18 cellular contexts compared by ENCODE assay signal in genomic region chr7:87091487-87092066, GRCh38.
"Had no signal": no experiment of that assay in that cellular context is flagged by ENCODE, and none has a peak within 500 bp of the region (broad histone marks: within the 10 kb centered on the region; RNA-seq: fewer than 3 reads in every experiment).

No MANE protein-coding gene starts in this region.

- H3K36me3 ChIP-seq: cardiac muscle cell, left lung, right lobe of liver, tibial artery had no signal

- H3K27me3 ChIP-seq: cardiac muscle cell, left lung, right lobe of liver, tibial artery had no signal

- H3K4me1 ChIP-seq: left lung, right lobe of liver, tibial artery had no signal

- DNase-seq: activated CD4-positive, alpha-beta memory T cell treated with anti-CD3 and anti-CD28 coated beads, Interleukin-2, amount 10 ng/mL, durations not matched to agents 7 days and 5 days; activated CD4-positive, alpha-beta T cell treated with anti-CD3 and anti-CD28 coated beads, Interleukin-2, amount 10 ng/mL, durations not matched to agents 24 days and 14 days; activated effector memory CD4-positive, alpha-beta T cell treated with anti-CD3 and anti-CD28 coated beads, Interleukin-2, amount 50 U/mL, for 16 hours; activated naive CD4-positive, alpha-beta T cell treated with anti-CD3 and anti-CD28 coated beads, Interleukin-2, amount 10 ng/mL, durations not matched to agents 7 days and 5 days; amygdala; cortex of kidney; foreskin fibroblast; kidney glomerular epithelial cell; left lung; naive thymus-derived CD4-positive, alpha-beta T cell; posterior cingulate gyrus; right lobe of liver; stimulated activated CD4-positive, alpha-beta T cell treated with anti-CD3 and anti-CD28 coated beads, Interleukin-2, amount 100 ng/mL, for 24 hours; stimulated activated naive CD8-positive, alpha-beta T cell treated with anti-CD3 and anti-CD28 coated beads, Interleukin-15, amount 100 ng/mL, for 72 hours; tibial artery had no signal

- H3K9me3 ChIP-seq: right lobe of liver, tibial artery had no signal

- H3K27ac ChIP-seq: cardiac muscle cell, left lung, right lobe of liver, skin epidermis, tibial artery had no signal

- H3K4me3 ChIP-seq: cardiac muscle cell, left lung, lung, right lobe of liver, skin epidermis, tibial artery had no signal
